Comparison of ENCODE assay signal across 25 cellular contexts in the genomic region with DNA sequence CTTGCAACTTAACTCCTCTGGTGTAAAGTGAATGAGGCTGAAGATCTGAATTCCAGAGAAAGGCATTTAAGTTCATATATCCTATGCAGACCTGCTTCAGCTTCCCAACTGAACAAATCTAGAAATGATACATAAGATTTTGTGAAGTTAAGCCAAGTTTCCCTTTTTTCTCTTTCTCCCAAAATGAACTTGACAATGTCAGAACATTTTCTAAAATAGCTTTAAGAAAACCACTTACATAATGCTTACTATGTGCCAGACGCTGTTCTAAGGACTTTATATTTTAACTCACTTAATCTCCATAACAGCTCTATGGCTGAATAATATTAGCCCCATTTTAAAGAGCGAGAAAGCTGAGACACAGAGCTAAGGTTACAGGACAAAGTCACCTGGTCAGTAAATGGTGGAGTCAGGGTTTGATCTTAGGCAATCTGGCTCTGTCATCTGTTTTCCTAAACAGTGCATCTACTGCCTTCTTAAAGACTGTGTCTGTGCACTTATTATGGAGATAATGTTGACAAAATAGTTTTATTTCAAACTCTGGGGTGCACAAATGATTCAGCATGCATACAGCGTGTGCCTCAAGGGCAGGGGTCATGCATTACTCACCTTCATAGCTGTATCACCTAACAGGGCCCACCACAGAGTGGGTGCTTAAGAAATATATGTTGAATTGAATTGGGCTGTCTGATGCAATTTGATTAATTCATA.
"Had no signal": no experiment of that assay in that cellular context is flagged by ENCODE, and none has a peak within 500 bp of the region (broad histone marks: within the 10 kb centered on the region; RNA-seq: fewer than 3 reads in every experiment).

No MANE protein-coding gene starts in this region.

- H3K4me1 Mint-ChIP-seq: activated CD4-positive, alpha-beta T cell treated with anti-CD3 and anti-CD28 coated beads, Interleukin-2, amount 10 ng/mL, durations not matched to agents 7 days and 5 days; activated CD8-positive, alpha-beta memory T cell treated with anti-CD3 and anti-CD28 coated beads, Interleukin-2, amount 10 ng/mL, durations not matched to agents 7 days and 5 days; activated naive CD4-positive, alpha-beta T cell treated with anti-CD3 and anti-CD28 coated beads, Interleukin-2, amount 10 ng/mL, durations not matched to agents 7 days and 5 days; memory B cell had no signal

- H3K36me3 Mint-ChIP-seq: activated CD8-positive, alpha-beta memory T cell treated with anti-CD3 and anti-CD28 coated beads, Interleukin-2, amount 10 ng/mL, durations not matched to agents 7 days and 5 days; activated naive CD4-positive, alpha-beta T cell treated with anti-CD3 and anti-CD28 coated beads, Interleukin-2, amount 10 ng/mL, durations not matched to agents 7 days and 5 days; memory B cell had no signal

- H3K27ac Mint-ChIP-seq: activated CD4-positive, alpha-beta T cell treated with anti-CD3 and anti-CD28 coated beads, Interleukin-2, amount 10 ng/mL, durations not matched to agents 7 days and 5 days; activated CD8-positive, alpha-beta memory T cell treated with anti-CD3 and anti-CD28 coated beads, Interleukin-2, amount 10 ng/mL, durations not matched to agents 7 days and 5 days; activated CD8-positive, alpha-beta T cell treated with anti-CD3 and anti-CD28 coated beads for 36 hours; activated naive CD4-positive, alpha-beta T cell treated with anti-CD3 and anti-CD28 coated beads, Interleukin-2, amount 10 ng/mL, durations not matched to agents 7 days and 5 days; memory B cell had no signal

- H3K27ac ChIP-seq: body of pancreas, sigmoid colon, thyroid gland, upper lobe of right lung, WERI-Rb-1 had no signal

- H3K9me3 Mint-ChIP-seq: activated CD4-positive, alpha-beta T cell treated with anti-CD3 and anti-CD28 coated beads, Interleukin-2, amount 10 ng/mL, durations not matched to agents 7 days and 5 days; activated CD8-positive, alpha-beta T cell treated with anti-CD3 and anti-CD28 coated beads for 36 hours; activated naive CD4-positive, alpha-beta T cell treated with anti-CD3 and anti-CD28 coated beads, Interleukin-2, amount 10 ng/mL, durations not matched to agents 7 days and 5 days had no signal

- H3K4me3 ChIP-seq: body of pancreas, gastroesophageal sphincter, mucosa of descending colon, sigmoid colon, thyroid gland, upper lobe of right lung had no signal

- H3K4me1 ChIP-seq: sigmoid colon, thyroid gland, upper lobe of right lung had no signal

- H3K27me3 Mint-ChIP-seq: activated CD8-positive, alpha-beta memory T cell treated with anti-CD3 and anti-CD28 coated beads, Interleukin-2, amount 10 ng/mL, durations not matched to agents 7 days and 5 days; activated CD8-positive, alpha-beta T cell treated with anti-CD3 and anti-CD28 coated beads for 36 hours; activated naive CD4-positive, alpha-beta T cell treated with anti-CD3 and anti-CD28 coated beads, Interleukin-2, amount 10 ng/mL, durations not matched to agents 7 days and 5 days had no signal

- H3K27me3 ChIP-seq: body of pancreas, gastroesophageal sphincter, sigmoid colon, thyroid gland, upper lobe of right lung had no signal

- DNase-seq: activated CD4-positive, alpha-beta T cell treated with anti-CD3 and anti-CD28 coated beads, Interleukin-2, amount 10 ng/mL, durations not matched to agents 7 days and 5 days; activated CD4-positive, CD25-positive, alpha-beta regulatory T cell treated with anti-CD3 and anti-CD28 coated beads, Interleukin-2, amount 50 U/mL, for 72 hours; activated CD8-positive, alpha-beta memory T cell treated with anti-CD3 and anti-CD28 coated beads, Interleukin-2, amount 10 ng/mL, durations not matched to agents 7 days and 5 days; activated CD8-positive, alpha-beta T cell treated with anti-CD3 and anti-CD28 coated beads for 36 hours; activated effector memory CD4-positive, alpha-beta T cell treated with anti-CD3 and anti-CD28 coated beads, Interleukin-2, amount 50 U/mL, for 16 hours; activated naive CD4-positive, alpha-beta T cell treated with anti-CD3 and anti-CD28 coated beads, Interleukin-2, amount 10 ng/mL, durations not matched to agents 7 days and 5 days; activated T-cell treated with anti-CD3 and anti-CD28 coated beads for 4 hours; anterior cingulate cortex; body of pancreas; dermis blood vessel endothelial cell; effector memory CD4-positive, alpha-beta T cell; hypothalamus; left cardiac atrium; mucosa of descending colon; occipital lobe; retina; sigmoid colon; stimulated activated CD4-positive, alpha-beta T cell treated with anti-CD3 and anti-CD28 coated beads, Interleukin-4, amount 100 ng/mL, for 1 hour; stimulated activated naive CD8-positive, alpha-beta T cell treated with anti-CD3 and anti-CD28 coated beads, Interleukin-15, Interleukin-2, amounts not matched to agents 100 U/mL and 50 U/mL, for 24 hours; thyroid gland; upper lobe of right lung; WERI-Rb-1 had no signal

- ATAC-seq: activated CD8-positive, alpha-beta memory T cell treated with anti-CD3 and anti-CD28 coated beads, Interleukin-2, amount 10 ng/mL, durations not matched to agents 7 days and 5 days; activated CD8-positive, alpha-beta T cell treated with anti-CD3 and anti-CD28 coated beads for 36 hours; body of pancreas; esophagus mucosa; gastroesophageal sphincter; left cardiac atrium; mucosa of descending colon; stimulated activated naive CD8-positive, alpha-beta T cell treated with anti-CD3 and anti-CD28 coated beads, Interleukin-15, Interleukin-2, amounts not matched to agents 100 U/mL and 50 U/mL, for 24 hours; upper lobe of right lung had no signal

- H3K36me3 ChIP-seq: WERI-Rb-1 had no signal

- H3K4me3 Mint-ChIP-seq: activated CD4-positive, alpha-beta T cell treated with anti-CD3 and anti-CD28 coated beads, Interleukin-2, amount 10 ng/mL, durations not matched to agents 7 days and 5 days; activated CD8-positive, alpha-beta memory T cell treated with anti-CD3 and anti-CD28 coated beads, Interleukin-2, amount 10 ng/mL, durations not matched to agents 7 days and 5 days; activated CD8-positive, alpha-beta T cell treated with anti-CD3 and anti-CD28 coated beads for 36 hours; activated naive CD4-positive, alpha-beta T cell treated with anti-CD3 and anti-CD28 coated beads, Interleukin-2, amount 10 ng/mL, durations not matched to agents 7 days and 5 days; memory B cell had no signal

- H3K9me3 ChIP-seq: body of pancreas, gastroesophageal sphincter, mucosa of descending colon, sigmoid colon, thyroid gland, upper lobe of right lung had no signal
